Comparison of ENCODE assay signal across 18 cellular contexts in genomic region chr13:22883262-22883840, GRCh38.
DNase-seq lines count a peak whose midpoint lies in the region; ATAC-seq and TF ChIP-seq lines count a peak whose summit lies in the region.
"Had no signal": no experiment of that assay in that cellular context is flagged by ENCODE, and none has a peak within 500 bp of the region (broad histone marks: within the 10 kb centered on the region; RNA-seq: fewer than 3 reads in every experiment).

No MANE protein-coding gene starts in this region.

- no peak overlapping the region for H2BK120ac ChIP-seq in neuronal stem cell (ENCODE audit: low read depth, low read length)

- H4K8ac ChIP-seq in neuronal stem cell (ENCODE audit: low read depth, low read length): no peak overlapping the region

- no peak overlapping the region for H3K18ac ChIP-seq in neuronal stem cell (ENCODE audit: low read length)

- no peak for TF ChIP-seq CTCF in WTC11 (IDR thresholded peaks at IDR 0.05)
- no peak for TF ChIP-seq CTCF in gastroesophageal sphincter (IDR thresholded peaks at IDR 0.05)

- H3K4me3 ChIP-seq in neuronal stem cell (ENCODE audit: low read length in 2 of 2): peak overlapping the region in 1 of 2 donors; percentile 82
- no peak overlapping the region for H3K4me3 ChIP-seq in gastroesophageal sphincter
- H3K4me3 ChIP-seq: breast epithelium, K562 had no signal

- H3K27me3 Mint-ChIP-seq in WTC11 (ENCODE audit: low read depth): no peaks in the 10 kb centered on the region
- H3K27me3 Mint-ChIP-seq: stimulated activated naive B cell treated with anti-CD40 and anti-IgM and Interleukin-4, amounts not matched to agents 10 μg/mL and 1 μg/mL and 100 μg/mL, for 72 hours had no signal

- H3K36me3 Mint-ChIP-seq in WTC11: peaks cover 12% of the 10 kb centered on the region
- H3K36me3 Mint-ChIP-seq: CD4-positive, CD25-positive, alpha-beta regulatory T cell; stimulated activated naive B cell treated with anti-CD40 and anti-IgM and Interleukin-4, amounts not matched to agents 10 μg/mL and 1 μg/mL and 100 μg/mL, for 72 hours had no signal

- H3K4me3 Mint-ChIP-seq in WTC11: no peak overlapping the region
- H3K4me3 Mint-ChIP-seq: CD4-positive, CD25-positive, alpha-beta regulatory T cell; stimulated activated naive B cell treated with anti-CD40 and anti-IgM and Interleukin-4, amounts not matched to agents 10 μg/mL and 1 μg/mL and 100 μg/mL, for 72 hours; T-helper 1 cell treated with Interleukin-12 subunit alpha and Interleukin-12 subunit beta and Interleukin-4 antibody, amounts not matched to agents 30 μg/mL and 1 μg/mL, for 36 hours had no signal

- H3K14ac ChIP-seq in neuronal stem cell (ENCODE audit: low read length): no peak overlapping the region

- CTCF ChIA-PET in WTC11 (lab: Charles Lee): interaction anchor here (0.6 kb wide), 1 partner anchor 28 kb away, joined by 3 read pairs; no protein-coding TSS in a partner anchor

- no peak overlapping the region for H4K91ac ChIP-seq in neuronal stem cell (ENCODE audit: low read depth, low read length, poor library complexity)

- H3K23ac ChIP-seq in neuronal stem cell (ENCODE audit: low read depth, low read length, poor library complexity): no peak overlapping the region

- H3K27ac ChIP-seq in neuronal stem cell (replicated peaks; ENCODE audit: low read length): no peak overlapping the region
- no peak overlapping the region for H3K27ac ChIP-seq in gastroesophageal sphincter
- H3K27ac ChIP-seq: breast epithelium had no signal

- H2BK15ac ChIP-seq in neuronal stem cell (ENCODE audit: low read length): no peak overlapping the region

- no peak overlapping the region for H3K9ac ChIP-seq in neuronal stem cell (ENCODE audit: low read depth, low read length, poor library complexity)

- POLR2A ChIA-PET in WTC11 (lab: Charles Lee): no interaction called here

- TF ChIP-seq POLR2A in gastroesophageal sphincter (IDR thresholded peaks at IDR 0.05): no peak

- ATAC-seq in GM19324 (IDR thresholded peaks at IDR 0.05; ENCODE audit: low FRiP score, unreplicated experiment): peak; percentile 58
- ATAC-seq in HG03175 (IDR thresholded peaks at IDR 0.05; ENCODE audit: unreplicated experiment): peak; percentile 65
- no peak for ATAC-seq in WTC11
- no peak for ATAC-seq in gastroesophageal sphincter
- ATAC-seq: K562; stimulated activated naive B cell treated with anti-CD40 and anti-IgM and Interleukin-4, amounts not matched to agents 10 μg/mL and 1 μg/mL and 100 μg/mL, for 72 hours had no signal

- no peaks in the 10 kb centered on the region for H3K27me3 ChIP-seq in neuronal stem cell (ENCODE audit: control insufficient read depth in 3 of 3, insufficient read depth in 3 of 3, low read depth in 1 of 3, low read length in 3 of 3)
- H3K27me3 ChIP-seq in gastroesophageal sphincter: no peaks in the 10 kb centered on the region
- H3K27me3 ChIP-seq: breast epithelium had no signal

- no peaks in the 10 kb centered on the region for H3K79me1 ChIP-seq in neuronal stem cell (ENCODE audit: low read depth, low read length)

- no peak overlapping the region for H2BK5ac ChIP-seq in neuronal stem cell (ENCODE audit: low read length)

- peaks cover 0 to 16% of the 10 kb centered on the region in 2 donors for H3K36me3 ChIP-seq in neuronal stem cell (replicated peaks in 1 of 2; ENCODE audit: control insufficient read depth in 2 of 2, insufficient read depth in 2 of 2, low read length in 2 of 2)
- H3K36me3 ChIP-seq in gastroesophageal sphincter: no peaks in the 10 kb centered on the region
- H3K36me3 ChIP-seq: breast epithelium had no signal

- H3K27ac Mint-ChIP-seq in WTC11: peak overlapping the region; percentile 84
- H3K27ac Mint-ChIP-seq: CD4-positive, CD25-positive, alpha-beta regulatory T cell; stimulated activated naive B cell treated with anti-CD40 and anti-IgM and Interleukin-4, amounts not matched to agents 10 μg/mL and 1 μg/mL and 100 μg/mL, for 72 hours; T-helper 1 cell treated with Interleukin-12 subunit alpha and Interleukin-12 subunit beta and Interleukin-4 antibody, amounts not matched to agents 30 μg/mL and 1 μg/mL, for 36 hours had no signal

- no CpG with 5 or more reads among the region's 7 CpGs for WGBS in neuronal stem cell (ENCODE audit: extremely low coverage in 2 of 2, insufficient read length in 2 of 2, insufficient replicate concordance in 1 of 2), 2 donors
- 89 to 96% methylated on average over 4 to 7 of the region's 7 CpGs for WGBS in gastroesophageal sphincter (ENCODE audit: low coverage in 1 of 2), 2 donors

- H3K4me2 ChIP-seq in neuronal stem cell (ENCODE audit: insufficient read depth, low read length, poor library complexity, severe bottlenecking): no peak overlapping the region

- peaks cover 0 to 18% of the 10 kb centered on the region in 2 donors for H3K9me3 ChIP-seq in neuronal stem cell (replicated peaks in 1 of 2; ENCODE audit: control insufficient read depth in 2 of 2, insufficient read depth in 1 of 2, low read depth in 1 of 2, low read length in 2 of 2)
- no peaks in the 10 kb centered on the region for H3K9me3 ChIP-seq in gastroesophageal sphincter
- H3K9me3 ChIP-seq: breast epithelium had no signal

- no peak for TF ChIP-seq EP300 in gastroesophageal sphincter (IDR thresholded peaks at IDR 0.05)

- peaks cover 70% of the 10 kb centered on the region for H3K4me1 Mint-ChIP-seq in WTC11
- H3K4me1 Mint-ChIP-seq: CD4-positive, CD25-positive, alpha-beta regulatory T cell had no signal

- peak overlapping the region; percentile 79 for H2AFZ ChIP-seq in neuronal stem cell (ENCODE audit: low read length)

- no peak overlapping the region for H2BK12ac ChIP-seq in neuronal stem cell (ENCODE audit: low read length)

- H3K4me1 ChIP-seq in neuronal stem cell (ENCODE audit: control insufficient read depth in 2 of 2, insufficient read depth in 1 of 2, low read depth in 1 of 2, low read length in 2 of 2): peaks cover 0 to 25% of the 10 kb centered on the region in 2 donors
- no peaks in the 10 kb centered on the region for H3K4me1 ChIP-seq in gastroesophageal sphincter
- H3K4me1 ChIP-seq: breast epithelium had no signal

- no peak overlapping the region for H3K4ac ChIP-seq in neuronal stem cell (ENCODE audit: low read length)

- peaks cover 9% of the 10 kb centered on the region for H3K9me3 Mint-ChIP-seq in WTC11
- H3K9me3 Mint-ChIP-seq: T-helper 1 cell treated with Interleukin-12 subunit alpha and Interleukin-12 subunit beta and Interleukin-4 antibody, amounts not matched to agents 30 μg/mL and 1 μg/mL, for 36 hours had no signal

- H2AK5ac ChIP-seq in neuronal stem cell (ENCODE audit: low read depth, low read length): no peak overlapping the region

- DNase-seq in WTC11 (ENCODE audit: low spot score): no peak
- DNase-seq in neuronal stem cell (ENCODE audit: low spot score): no peak
- no peak for DNase-seq in GF-D8 (lab: John Stamatoyannopoulos, UW)
- DNase-seq in NCI-H1694 (lab: John Stamatoyannopoulos, UW): no peak
- no peak for DNase-seq in SW 1271 (lab: John Stamatoyannopoulos, UW)
- DNase-seq: activated CD4-positive, alpha-beta T cell treated with anti-CD3 and anti-CD28 coated beads for 1 hour; activated naive CD4-positive, alpha-beta T cell treated with anti-CD3 and anti-CD28 coated beads, Interleukin-2, amount 50 U/mL, for 16 hours; CD4-positive, CD25-positive, alpha-beta regulatory T cell; effector CD4-positive, alpha-beta T cell; NCI-H1436; NCI-H510A; stimulated activated naive B cell treated with anti-CD40 and anti-IgM and Interleukin-4, amounts not matched to agents 10 μg/mL and 1 μg/mL and 100 μg/mL, for 72 hours had no signal

TF ChIP-seq in WTC11, 78 proteins besides CTCF, POLR2A, EP300 and RAD21 (continues in another document):
- TF ChIP-seq AR (CRISPR knock-in tag; IDR thresholded peaks at IDR 0.05) (no peak), ZNF396 (CRISPR knock-in tag; IDR thresholded peaks at IDR 0.05; ENCODE audit: borderline replicate concordance) (no peak), CBFB (CRISPR knock-in tag; IDR thresholded peaks at IDR 0.05; ENCODE audit: low read depth) (no peak)

Comparison
In these comparisons a context has a peak if more than half of its experiments do, and no peak if none do; other contexts are left out.
1. ATAC-seq: peak in GM19324 (single experiment) and HG03175 (single experiment); none in WTC11 (single experiment) and gastroesophageal sphincter (single experiment).